22 cellular contexts compared by ENCODE assay signal in genomic region chr7:45324683-45325237, GRCh38.
DNase-seq lines count a peak whose midpoint lies in the region; ATAC-seq and TF ChIP-seq lines count a peak whose summit lies in the region.
"Had no signal": no experiment of that assay in that cellular context is flagged by ENCODE, and none has a peak within 500 bp of the region (broad histone marks: within the 10 kb centered on the region; RNA-seq: fewer than 3 reads in every experiment).

No MANE protein-coding gene starts in this region.

- H3K27ac Mint-ChIP-seq in endodermal cell: no peak overlapping the region
- H3K27ac Mint-ChIP-seq in natural killer cell treated with Interleukin-12 subunit alpha and Interleukin-12 subunit beta and Interleukin-15 and Interleukin-18, amount 100 ng/mL, for 72 hours: no peak overlapping the region
- H3K27ac Mint-ChIP-seq: activated CD8-positive, alpha-beta T cell treated with anti-CD3 and anti-CD28 coated beads, Interleukin-2, amount 10 ng/mL, durations not matched to agents 7 days and 5 days; activated T-cell treated with anti-CD3 and anti-CD28 coated beads, Interleukin-2, amount 50 U/mL, for 24 hours; CD4-positive, CD25-positive, alpha-beta regulatory T cell had no signal

- peak; percentile 56 to 81 for DNase-seq in NCI-H524 (lab: John Stamatoyannopoulos, UW)
- peak; percentile 7 for DNase-seq in fibroblast of pulmonary artery (ENCODE audit: low read depth)
- DNase-seq in endodermal cell: no peak
- DNase-seq in KG1 (lab: John Stamatoyannopoulos, UW): no peak
- DNase-seq in natural killer cell treated with Interleukin-12 subunit alpha and Interleukin-12 subunit beta and Interleukin-15 and Interleukin-18, amount 100 ng/mL, for 72 hours (ENCODE audit: low spot score): no peak
- DNase-seq: activated CD4-positive, CD25-positive, alpha-beta regulatory T cell treated with anti-CD3 and anti-CD28 coated beads, Interleukin-2, amount 50 U/mL, for 72 hours; activated CD8-positive, alpha-beta T cell treated with anti-CD3 and anti-CD28 coated beads, Interleukin-2, amount 10 ng/mL, durations not matched to agents 7 days and 5 days; activated naive CD4-positive, alpha-beta T cell; activated T-cell treated with anti-CD3 and anti-CD28 coated beads, Interleukin-2, amount 50 U/mL, for 24 hours; cortex of kidney; GF-D8; mucosa of descending colon; NCI-H146; NCI-H526; Right ventricle myocardium superior; sigmoid colon had no signal

- POLR2A ChIA-PET in HEK293 (lab: Yijun Ruan, JAX): no interaction called here

- H3K4me3 Mint-ChIP-seq in endodermal cell: no peak overlapping the region
- no peak overlapping the region for H3K4me3 Mint-ChIP-seq in natural killer cell treated with Interleukin-12 subunit alpha and Interleukin-12 subunit beta and Interleukin-15 and Interleukin-18, amount 100 ng/mL, for 72 hours
- H3K4me3 Mint-ChIP-seq: activated CD8-positive, alpha-beta T cell treated with anti-CD3 and anti-CD28 coated beads, Interleukin-2, amount 10 ng/mL, durations not matched to agents 7 days and 5 days; activated T-cell treated with anti-CD3 and anti-CD28 coated beads, Interleukin-2, amount 50 U/mL, for 24 hours; CD4-positive, CD25-positive, alpha-beta regulatory T cell had no signal

- TF ChIP-seq CTCF in HEK293 (tag by site-specific recombination; IDR thresholded peaks at IDR 0.05) (no peak), fibroblast of pulmonary artery (IDR thresholded peaks at IDR 0.05; ENCODE audit: low read length, missing control alignments) (no peak), endodermal cell (conservative IDR thresholded peaks at IDR 0.05) (no peak)

- H3K36me3 Mint-ChIP-seq in endodermal cell (ENCODE audit: low read depth): no peaks in the 10 kb centered on the region
- H3K36me3 Mint-ChIP-seq in natural killer cell treated with Interleukin-12 subunit alpha and Interleukin-12 subunit beta and Interleukin-15 and Interleukin-18, amount 100 ng/mL, for 72 hours: no peaks in the 10 kb centered on the region
- H3K36me3 Mint-ChIP-seq: CD4-positive, CD25-positive, alpha-beta regulatory T cell had no signal

- H3K4me3 ChIP-seq in BLaER1 (no peak overlapping the region), HEK293 (ENCODE audit: low read depth, low read length) (no peak overlapping the region), fibroblast of pulmonary artery (replicated peaks; ENCODE audit: low read depth, low read length) (no peak overlapping the region), endodermal cell (ENCODE audit: low read length) (no peak overlapping the region)
- H3K4me3 ChIP-seq: breast epithelium, HAP-1, mucosa of descending colon, sigmoid colon had no signal

- H3K9ac ChIP-seq in BLaER1 (no peak overlapping the region), endodermal cell (ENCODE audit: extremely low read depth, low read length, poor library complexity, severe bottlenecking) (no peak overlapping the region)
- H3K9ac ChIP-seq: parathyroid adenoma had no signal

- H3K4me2 ChIP-seq in BLaER1: 0 out of 2 replicates have a peak overlapping the region, but pooled peaks have one; percentile 18

- ATAC-seq in natural killer cell treated with Interleukin-12 subunit alpha and Interleukin-12 subunit beta and Interleukin-15 and Interleukin-18, amount 100 ng/mL, for 72 hours: no peak
- ATAC-seq: activated CD8-positive, alpha-beta T cell treated with anti-CD3 and anti-CD28 coated beads, Interleukin-2, amount 10 ng/mL, durations not matched to agents 7 days and 5 days; mucosa of descending colon had no signal

- H3K27me3 Mint-ChIP-seq in endodermal cell (ENCODE audit: insufficient read depth): no peaks in the 10 kb centered on the region
- H3K27me3 Mint-ChIP-seq in natural killer cell treated with Interleukin-12 subunit alpha and Interleukin-12 subunit beta and Interleukin-15 and Interleukin-18, amount 100 ng/mL, for 72 hours: peaks cover 8 to 9% of the 10 kb centered on the region in 2 donors

- H3K4me1 Mint-ChIP-seq in endodermal cell: no peaks in the 10 kb centered on the region
- peaks cover 0 to 4% of the 10 kb centered on the region in 2 donors for H3K4me1 Mint-ChIP-seq in natural killer cell treated with Interleukin-12 subunit alpha and Interleukin-12 subunit beta and Interleukin-15 and Interleukin-18, amount 100 ng/mL, for 72 hours (ENCODE audit: low read depth in 2 of 2)
- H3K4me1 Mint-ChIP-seq: CD4-positive, CD25-positive, alpha-beta regulatory T cell had no signal

- no peaks in the 10 kb centered on the region for H3K27me3 ChIP-seq in BLaER1
- H3K27me3 ChIP-seq in endodermal cell (ENCODE audit: control insufficient read depth, insufficient read depth, low read length, poor library complexity, severe bottlenecking): no peaks in the 10 kb centered on the region
- H3K27me3 ChIP-seq: breast epithelium, sigmoid colon had no signal

- 91% methylated on average over 3 to 4 of the region's 4 CpGs for WGBS in endodermal cell (ENCODE audit: insufficient coverage in 1 of 2, insufficient read length in 1 of 2), 2 experiments

- no peaks in the 10 kb centered on the region for H4K20me1 ChIP-seq in BLaER1

- CTCF ChIA-PET in HEK293 (lab: Yijun Ruan, JAX): no interaction called here

- H3K27ac ChIP-seq in BLaER1 (0 out of 2 replicates have a peak overlapping the region, but pooled peaks have one; percentile 41), HEK293 (ENCODE audit: extremely low read depth, low read depth, low read length) (no peak overlapping the region), endodermal cell (ENCODE audit: low read depth, low read length) (no peak overlapping the region)
- H3K27ac ChIP-seq: breast epithelium, parathyroid adenoma, sigmoid colon had no signal

- peaks cover 8% of the 10 kb centered on the region for H3K9me3 Mint-ChIP-seq in endodermal cell
- H3K9me3 Mint-ChIP-seq in natural killer cell treated with Interleukin-12 subunit alpha and Interleukin-12 subunit beta and Interleukin-15 and Interleukin-18, amount 100 ng/mL, for 72 hours: no peaks in the 10 kb centered on the region

- H3K36me3 ChIP-seq in BLaER1 (no peaks in the 10 kb centered on the region), HEK293 (ENCODE audit: control insufficient read depth in 2 of 2, insufficient read depth in 1 of 2, low read length in 2 of 2) (no peaks in the 10 kb centered on the region), endodermal cell (ENCODE audit: control insufficient read depth, insufficient read depth, low read length) (no peaks in the 10 kb centered on the region)
- H3K36me3 ChIP-seq: breast epithelium, HAP-1, sigmoid colon had no signal

- H3K9me3 ChIP-seq in BLaER1: peaks cover 29% of the 10 kb centered on the region
- H3K9me3 ChIP-seq in HEK293 (ENCODE audit: control insufficient read depth, insufficient read depth, low read depth, low read length): no peaks in the 10 kb centered on the region
- no peaks in the 10 kb centered on the region for H3K9me3 ChIP-seq in endodermal cell (ENCODE audit: control insufficient read depth, low read length)
- H3K9me3 ChIP-seq: HAP-1, mucosa of descending colon, sigmoid colon had no signal

- peaks cover 72% of the 10 kb centered on the region for H3K4me1 ChIP-seq in BLaER1
- 0 out of 2 replicates have a peak, but pooled peaks cover 3% of the 10 kb centered on the region for H3K4me1 ChIP-seq in HEK293 (ENCODE audit: control insufficient read depth, insufficient read depth, low read length)
- H3K4me1 ChIP-seq in endodermal cell (ENCODE audit: control insufficient read depth, insufficient read depth, low read length): no peaks in the 10 kb centered on the region
- H3K4me1 ChIP-seq: breast epithelium, HAP-1, parathyroid adenoma, sigmoid colon had no signal

TF ChIP-seq in HEK293, 187 proteins besides CTCF, POLR2A, EP300 and RAD21:
- TF ChIP-seq PRDM6 (tag by site-specific recombination; IDR thresholded peaks at IDR 0.05) (peak; percentile 56), ZBTB48 (tag by site-specific recombination; IDR thresholded peaks at IDR 0.05) (no peak), PATZ1 (tag by site-specific recombination; IDR thresholded peaks at IDR 0.05) (no peak)

Comparison
In these comparisons a context has a peak if more than half of its experiments do, and no peak if none do; other contexts are left out.
1. DNase-seq: peak in NCI-H524 (2 of 2) and fibroblast of pulmonary artery (single experiment); none in endodermal cell (single experiment), KG1 (single experiment) and natural killer cell treated with Interleukin-12 subunit alpha and Interleukin-12 subunit beta and Interleukin-15 and Interleukin-18, amount 100 ng/mL, for 72 hours (single experiment).